34 cellular contexts compared by ENCODE assay signal in the genomic region with DNA sequence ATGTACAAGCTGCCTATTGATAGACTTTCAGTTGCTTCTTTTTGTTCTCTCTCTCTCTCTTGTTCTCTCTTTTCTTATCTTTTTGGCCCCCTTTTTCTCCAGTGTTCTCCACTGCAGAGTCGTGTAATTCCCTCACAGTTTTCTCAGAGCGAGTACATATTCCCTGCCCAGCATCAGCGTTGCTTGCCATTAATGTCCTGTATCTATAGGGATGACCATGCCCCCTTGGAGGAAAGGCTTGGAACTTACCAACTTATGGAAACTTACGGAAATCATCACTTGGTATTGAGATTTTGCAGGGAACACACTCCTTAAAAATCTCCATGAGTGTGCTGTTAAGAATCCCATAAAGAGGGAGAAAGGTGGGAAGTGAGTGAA. TPM values are rescaled to one million over a fixed set of nuclear protein-coding genes. Genes with fewer than 3 reads are reported as not detected.
"Had no signal": no experiment of that assay in that cellular context is flagged by ENCODE, and none has a peak within 500 bp of the region (broad histone marks: within the 10 kb centered on the region; RNA-seq: fewer than 3 reads in every experiment).

No MANE protein-coding gene starts in this region.

- H3K36me3 ChIP-seq: ascending aorta, cardiac muscle cell had no signal

- H3K27ac Mint-ChIP-seq: activated B cell treated with CpG ODN at 0.5 μM for 24 hours; activated CD4-positive, alpha-beta memory T cell treated with anti-CD3 and anti-CD28 coated beads, Interleukin-2, amount 10 ng/mL, durations not matched to agents 7 days and 5 days; activated CD4-positive, alpha-beta T cell treated with anti-CD3 and anti-CD28 coated beads, Interleukin-2, amount 10 ng/mL, durations not matched to agents 24 days and 14 days; activated CD8-positive, alpha-beta memory T cell treated with anti-CD3 and anti-CD28 coated beads, Interleukin-2, amount 10 ng/mL, durations not matched to agents 7 days and 5 days; activated CD8-positive, alpha-beta T cell treated with anti-CD3 and anti-CD28 coated beads, Interleukin-2, amount 10 ng/mL, durations not matched to agents 7 days and 5 days; activated naive CD4-positive, alpha-beta T cell treated with anti-CD3 and anti-CD28 coated beads, Interleukin-2, amount 10 ng/mL, durations not matched to agents 7 days and 5 days; activated naive CD4-positive, alpha-beta T cell treated with anti-CD3 and anti-CD28 coated beads, Interleukin-2, amount 50 U/mL, for 24 hours; activated naive CD8-positive, alpha-beta T cell; activated naive CD8-positive, alpha-beta T cell treated with anti-CD3 and anti-CD28 coated beads, Interleukin-2, amount 10 ng/mL, durations not matched to agents 7 days and 5 days; activated naive CD8-positive, alpha-beta T cell treated with anti-CD3 and anti-CD28 coated beads, Interleukin-2, amount 50 U/mL, for 24 hours; activated T-cell treated with anti-CD3 and anti-CD28 coated beads, Interleukin-2, amount 50 U/mL, for 24 hours; activated T-helper 2 cell treated with anti-CD3 and anti-CD28 coated beads, Interferon-gamma antibody, Interleukin-2, Interleukin-4, amounts not matched to agents 10 μg/mL and 5 μg/mL and 100 μg/mL, durations not matched to agents 14 hours and 24 hours and 36 hours; brain; T-helper 1 cell treated with Interleukin-12 subunit alpha and Interleukin-12 subunit beta and Interleukin-4 antibody, amounts not matched to agents 30 μg/mL and 1 μg/mL, for 36 hours; T-helper 2 cell treated with Interferon-gamma antibody and Interleukin-4, amounts not matched to agents 5 μg/mL and 100 μg/mL, for 36 hours had no signal

- H3K4me1 Mint-ChIP-seq: activated B cell treated with CpG ODN at 0.5 μM for 24 hours; activated CD4-positive, alpha-beta memory T cell treated with anti-CD3 and anti-CD28 coated beads, Interleukin-2, amount 10 ng/mL, durations not matched to agents 7 days and 5 days; activated CD4-positive, alpha-beta T cell treated with anti-CD3 and anti-CD28 coated beads, Interleukin-2, amount 10 ng/mL, durations not matched to agents 24 days and 14 days; activated CD8-positive, alpha-beta memory T cell treated with anti-CD3 and anti-CD28 coated beads, Interleukin-2, amount 10 ng/mL, durations not matched to agents 7 days and 5 days; activated naive CD4-positive, alpha-beta T cell treated with anti-CD3 and anti-CD28 coated beads, Interleukin-2, amount 10 ng/mL, durations not matched to agents 7 days and 5 days; activated naive CD4-positive, alpha-beta T cell treated with anti-CD3 and anti-CD28 coated beads, Interleukin-2, amount 50 U/mL, for 24 hours; activated naive CD8-positive, alpha-beta T cell treated with anti-CD3 and anti-CD28 coated beads, Interleukin-2, amount 50 U/mL, for 24 hours; central memory CD8-positive, alpha-beta T cell had no signal

- H3K4me1 ChIP-seq: ascending aorta had no signal

- ATAC-seq: activated CD8-positive, alpha-beta memory T cell treated with anti-CD3 and anti-CD28 coated beads, Interleukin-2, amount 10 ng/mL, durations not matched to agents 7 days and 5 days; activated CD8-positive, alpha-beta T cell treated with anti-CD3 and anti-CD28 coated beads, Interleukin-2, amount 10 ng/mL, durations not matched to agents 7 days and 5 days; activated naive CD8-positive, alpha-beta T cell treated with anti-CD3 and anti-CD28 coated beads, Interleukin-2, amount 50 U/mL, for 24 hours had no signal

- H3K4me3 ChIP-seq: ascending aorta, cardiac muscle cell had no signal

- H3K27me3 ChIP-seq: ascending aorta had no signal

- H3K4me3 Mint-ChIP-seq: activated B cell treated with CpG ODN at 0.5 μM for 24 hours; activated CD4-positive, alpha-beta memory T cell treated with anti-CD3 and anti-CD28 coated beads, Interleukin-2, amount 10 ng/mL, durations not matched to agents 7 days and 5 days; activated CD4-positive, alpha-beta T cell treated with anti-CD3 and anti-CD28 coated beads, Interleukin-2, amount 10 ng/mL, durations not matched to agents 24 days and 14 days; activated CD8-positive, alpha-beta memory T cell treated with anti-CD3 and anti-CD28 coated beads, Interleukin-2, amount 10 ng/mL, durations not matched to agents 7 days and 5 days; activated CD8-positive, alpha-beta T cell treated with anti-CD3 and anti-CD28 coated beads, Interleukin-2, amount 10 ng/mL, durations not matched to agents 7 days and 5 days; activated naive CD4-positive, alpha-beta T cell treated with anti-CD3 and anti-CD28 coated beads, Interleukin-2, amount 10 ng/mL, durations not matched to agents 7 days and 5 days; activated naive CD4-positive, alpha-beta T cell treated with anti-CD3 and anti-CD28 coated beads, Interleukin-2, amount 50 U/mL, for 24 hours; activated naive CD8-positive, alpha-beta T cell; activated naive CD8-positive, alpha-beta T cell treated with anti-CD3 and anti-CD28 coated beads, Interleukin-2, amount 10 ng/mL, durations not matched to agents 7 days and 5 days; activated naive CD8-positive, alpha-beta T cell treated with anti-CD3 and anti-CD28 coated beads, Interleukin-2, amount 50 U/mL, for 24 hours; activated T-cell treated with anti-CD3 and anti-CD28 coated beads, Interleukin-2, amount 50 U/mL, for 24 hours; brain; central memory CD8-positive, alpha-beta T cell; T-helper 1 cell treated with Interleukin-12 subunit alpha and Interleukin-12 subunit beta and Interleukin-4 antibody, amounts not matched to agents 30 μg/mL and 1 μg/mL, for 36 hours; T-helper 2 cell treated with Interferon-gamma antibody and Interleukin-4, amounts not matched to agents 5 μg/mL and 100 μg/mL, for 36 hours had no signal

- H3K36me3 Mint-ChIP-seq: activated CD8-positive, alpha-beta memory T cell treated with anti-CD3 and anti-CD28 coated beads, Interleukin-2, amount 10 ng/mL, durations not matched to agents 7 days and 5 days; activated naive CD4-positive, alpha-beta T cell treated with anti-CD3 and anti-CD28 coated beads, Interleukin-2, amount 10 ng/mL, durations not matched to agents 7 days and 5 days; activated naive CD4-positive, alpha-beta T cell treated with anti-CD3 and anti-CD28 coated beads, Interleukin-2, amount 50 U/mL, for 24 hours; activated naive CD8-positive, alpha-beta T cell; activated naive CD8-positive, alpha-beta T cell treated with anti-CD3 and anti-CD28 coated beads, Interleukin-2, amount 10 ng/mL, durations not matched to agents 7 days and 5 days; brain had no signal

- DNase-seq: activated B cell treated with CpG ODN at 0.5 μM for 24 hours; activated CD4-positive, alpha-beta memory T cell treated with anti-CD3 and anti-CD28 coated beads, Interleukin-2, amount 10 ng/mL, durations not matched to agents 7 days and 5 days; activated CD4-positive, alpha-beta T cell treated with anti-CD3 and anti-CD28 coated beads for 4 hours; activated CD4-positive, alpha-beta T cell treated with anti-CD3 and anti-CD28 coated beads, Interleukin-2, amount 10 ng/mL, durations not matched to agents 24 days and 14 days; activated CD4-positive, alpha-beta T cell treated with anti-CD3 and anti-CD28 coated beads, Interleukin-2, amount 50 U/mL, for 48 hours; activated CD4-positive, CD25-positive, alpha-beta regulatory T cell treated with anti-CD3 and anti-CD28 coated beads, Interleukin-2, amount 50 U/mL, for 72 hours; activated CD8-positive, alpha-beta memory T cell treated with anti-CD3 and anti-CD28 coated beads for 24 hours; activated CD8-positive, alpha-beta memory T cell treated with anti-CD3 and anti-CD28 coated beads, Interleukin-2, amount 10 ng/mL, durations not matched to agents 7 days and 5 days; activated CD8-positive, alpha-beta memory T cell treated with anti-CD3 and anti-CD28 coated beads, Interleukin-2, amount 50 U/mL, for 48 hours; activated CD8-positive, alpha-beta T cell treated with anti-CD3 and anti-CD28 coated beads, Interleukin-2, amount 10 ng/mL, durations not matched to agents 7 days and 5 days; activated gamma-delta T cell; activated naive CD4-positive, alpha-beta T cell treated with anti-CD3 and anti-CD28 coated beads, Interleukin-2, amount 10 ng/mL, durations not matched to agents 7 days and 5 days; activated naive CD4-positive, alpha-beta T cell treated with Interleukin-2 at 50 U/mL for 16 hours; activated naive CD8-positive, alpha-beta T cell treated with anti-CD3 and anti-CD28 coated beads, Interleukin-2, amount 10 ng/mL, durations not matched to agents 7 days and 5 days; activated naive CD8-positive, alpha-beta T cell treated with anti-CD3 and anti-CD28 coated beads, Interleukin-2, amount 50 U/mL, for 24 hours; activated T-cell treated with anti-CD3 and anti-CD28 coated beads, Interleukin-2, amount 50 U/mL, for 24 hours; activated T-cell treated with anti-CD3 and anti-CD28 coated beads, Interleukin-2, amount 50 U/mL, for 48 hours; amygdala; anterior cingulate cortex; caudate nucleus; cerebellar nuclear complex; T-helper 1 cell; T-helper 2 cell; T-helper 9 cell had no signal

- H3K9me3 ChIP-seq: ascending aorta had no signal

- H3K27ac ChIP-seq: ascending aorta, cardiac muscle cell, VCaP had no signal

- H3K9me3 Mint-ChIP-seq: activated B cell treated with CpG ODN at 0.5 μM for 24 hours; activated CD4-positive, alpha-beta memory T cell treated with anti-CD3 and anti-CD28 coated beads, Interleukin-2, amount 10 ng/mL, durations not matched to agents 7 days and 5 days; activated CD4-positive, alpha-beta T cell treated with anti-CD3 and anti-CD28 coated beads, Interleukin-2, amount 10 ng/mL, durations not matched to agents 24 days and 14 days; activated naive CD4-positive, alpha-beta T cell treated with anti-CD3 and anti-CD28 coated beads, Interleukin-2, amount 10 ng/mL, durations not matched to agents 7 days and 5 days; activated naive CD4-positive, alpha-beta T cell treated with anti-CD3 and anti-CD28 coated beads, Interleukin-2, amount 50 U/mL, for 24 hours; activated naive CD8-positive, alpha-beta T cell treated with anti-CD3 and anti-CD28 coated beads, Interleukin-2, amount 10 ng/mL, durations not matched to agents 7 days and 5 days; activated naive CD8-positive, alpha-beta T cell treated with anti-CD3 and anti-CD28 coated beads, Interleukin-2, amount 50 U/mL, for 24 hours; activated T-cell treated with anti-CD3 and anti-CD28 coated beads, Interleukin-2, amount 50 U/mL, for 24 hours; activated T-helper 2 cell treated with anti-CD3 and anti-CD28 coated beads, Interferon-gamma antibody, Interleukin-2, Interleukin-4, amounts not matched to agents 10 μg/mL and 5 μg/mL and 100 μg/mL, durations not matched to agents 14 hours and 24 hours and 36 hours; brain; central memory CD8-positive, alpha-beta T cell; T-helper 1 cell treated with Interleukin-12 subunit alpha and Interleukin-12 subunit beta and Interleukin-4 antibody, amounts not matched to agents 30 μg/mL and 1 μg/mL, for 36 hours; T-helper 2 cell treated with Interferon-gamma antibody and Interleukin-4, amounts not matched to agents 5 μg/mL and 100 μg/mL, for 36 hours had no signal

RNA-seq across cellular contexts. Expression of a gene that starts 14.3 kb away (rescaled TPM):
- total RNA-seq: activated B cell treated with CpG ODN at 0.5 μM for 24 hours; activated CD4-positive, alpha-beta memory T cell treated with anti-CD3 and anti-CD28 coated beads, Interleukin-2, amount 10 ng/mL, durations not matched to agents 7 days and 5 days; activated CD8-positive, alpha-beta T cell treated with anti-CD3 and anti-CD28 coated beads, Interleukin-2, amount 10 ng/mL, durations not matched to agents 7 days and 5 days; activated naive CD8-positive, alpha-beta T cell treated with anti-CD3 and anti-CD28 coated beads, Interleukin-2, amount 10 ng/mL, durations not matched to agents 7 days and 5 days; ascending aorta had no signal
